20 cellular contexts compared by ENCODE assay signal in genomic region chr1:117556976-117557375, GRCh38. TPM values are rescaled to one million over a fixed set of nuclear protein-coding genes. Genes with fewer than 3 reads are reported as not detected.
DNase-seq lines count a peak whose midpoint lies in the region; ATAC-seq, FAIRE-seq and TF ChIP-seq lines count a peak whose summit lies in the region.
"Had no signal": no experiment of that assay in that cellular context is flagged by ENCODE, and none has a peak within 500 bp of the region (broad histone marks: within the 10 kb centered on the region; RNA-seq: fewer than 3 reads in every experiment).

No MANE protein-coding gene starts in this region.

- H3K4me3 ChIP-seq in HepG2 (replicated peaks in 1 of 3; ENCODE audit: insufficient read depth in 1 of 3, low read depth in 2 of 3, low read length in 3 of 3) (no peak overlapping the region), right lobe of liver (no peak overlapping the region), IMR-90 (ENCODE audit: insufficient read depth, low read depth, low read length) (no peak overlapping the region), H1 (ENCODE audit: extremely low read depth in 1 of 4, insufficient read depth in 2 of 4, low read depth in 3 of 4, low read length in 4 of 4) (no peak overlapping the region)
- H3K4me3 ChIP-seq: BLaER1 treated with 17β-estradiol and CSF1 and Interleukin-3, amounts not matched to agents 10 nM and 100 nM had no signal

- DNase-seq in HepG2 (ENCODE audit: low spot score) (no peak), right lobe of liver (no peak), IMR-90 (no peak), H1 (ENCODE audit: low read depth in 1 of 2, low spot score in 2 of 2) (no peak)
- DNase-seq in stimulated activated effector memory CD8-positive, alpha-beta T cell treated with anti-CD3 and anti-CD28 coated beads, Interleukin-12 subunit alpha, Interleukin-12 subunit beta, amount 100 ng/mL, for 72 hours (ENCODE audit: low spot score in 2 of 2): no peak
- DNase-seq: 8988T; Caco-2; Calu3; CD4-positive, alpha-beta T cell; CD8-positive, alpha-beta T cell; DMS79 treated with DMSO at 0.1 percent for 48 hours had no signal

- H3K23ac ChIP-seq in IMR-90 (ENCODE audit: low read depth, low read length): no peak overlapping the region
- H3K23ac ChIP-seq in H1 (ENCODE audit: insufficient read length): no peak overlapping the region

- no peak overlapping the region for H2AK5ac ChIP-seq in IMR-90 (ENCODE audit: low read depth, low read length)
- no peak overlapping the region for H2AK5ac ChIP-seq in H1 (ENCODE audit: low read depth, low read length)

- H2BK5ac ChIP-seq in IMR-90 (ENCODE audit: low read depth, low read length, poor library complexity, severe bottlenecking) (no peak overlapping the region), H1 (ENCODE audit: low read depth, low read length) (no peak overlapping the region)

- no peak overlapping the region for H2BK15ac ChIP-seq in IMR-90 (ENCODE audit: low read depth, low read length)
- no peak overlapping the region for H2BK15ac ChIP-seq in H1 (ENCODE audit: low read length)

- H3K18ac ChIP-seq in IMR-90 (ENCODE audit: low read depth, low read length) (no peak overlapping the region), H1 (ENCODE audit: extremely low read depth, low read length) (no peak overlapping the region)

- CTCF ChIA-PET in HepG2 (lab: Yijun Ruan, JAX; ENCODE audit: low intra/inter-chr PET ratio, low total read pairs): no interaction called here
- CTCF ChIA-PET in IMR-90 (lab: Yijun Ruan, JAX): no interaction called here
- CTCF ChIA-PET in H1 (lab: Charles Lee; ENCODE audit: partially characterized antibody): interaction anchor here (1.4 kb wide), 1 partner anchor 11 kb away, joined by 3 read pairs; no protein-coding TSS in a partner anchor

- H3K4me1 Mint-ChIP-seq in stimulated activated effector memory CD8-positive, alpha-beta T cell treated with anti-CD3 and anti-CD28 coated beads, Interleukin-12 subunit alpha, Interleukin-12 subunit beta, amount 100 ng/mL, for 72 hours: peaks cover 10% of the 10 kb centered on the region

- no peak for TF ChIP-seq RAD21 in HepG2 (CRISPR knock-in tag; IDR thresholded peaks at IDR 0.05)
- no peak for TF ChIP-seq RAD21 in IMR-90 (IDR thresholded peaks at IDR 0.05; ENCODE audit: low read length)
- no peak for TF ChIP-seq RAD21 in H1 (IDR thresholded peaks at IDR 0.05 in 1 of 2, conservative IDR thresholded peaks at IDR 0.05 in 1 of 2; ENCODE audit: low read depth in 2 of 2, low read length in 2 of 2)

- H4K5ac ChIP-seq in IMR-90 (ENCODE audit: low read depth, low read length) (no peak overlapping the region), H1 (ENCODE audit: insufficient read length, low read depth, low read length) (no peak overlapping the region)

- no peaks in the 10 kb centered on the region for H3K23me2 ChIP-seq in H1 (ENCODE audit: low read depth, low read length)

- intact Hi-C loops in HepG2 (cut with micrococcal nuclease; ENCODE audit: unreplicated experiment) (no loop called here), right lobe of liver (cut with DNase I) (no loop called here), IMR-90 (cut with micrococcal nuclease) (no loop called here)

- POLR2A ChIA-PET in HepG2 (lab: Yijun Ruan, JAX) (no interaction called here), IMR-90 (lab: Charles Lee; ENCODE audit: unreplicated experiment) (no interaction called here), H1 (lab: Charles Lee; ENCODE audit: partially characterized antibody) (no interaction called here)

- H3K27ac Mint-ChIP-seq in stimulated activated effector memory CD8-positive, alpha-beta T cell treated with anti-CD3 and anti-CD28 coated beads, Interleukin-12 subunit alpha, Interleukin-12 subunit beta, amount 100 ng/mL, for 72 hours: no peak overlapping the region
- H3K27ac Mint-ChIP-seq: B cell; CD4-positive, alpha-beta T cell; CD8-positive, alpha-beta T cell had no signal

- H3K4me2 ChIP-seq in HepG2 (ENCODE audit: low read depth, low read length) (no peak overlapping the region), IMR-90 (ENCODE audit: low read depth, low read length) (no peak overlapping the region), H1 (ENCODE audit: insufficient read depth in 1 of 2, low read depth in 2 of 2, low read length in 2 of 2) (no peak overlapping the region)
- H3K4me2 ChIP-seq: BLaER1 treated with 17β-estradiol and CSF1 and Interleukin-3, amounts not matched to agents 10 nM and 100 nM had no signal

- H3K79me2 ChIP-seq in HepG2 (ENCODE audit: insufficient read depth, low read length): no peaks in the 10 kb centered on the region
- no peaks in the 10 kb centered on the region for H3K79me2 ChIP-seq in H1 (ENCODE audit: control insufficient read depth in 1 of 2, insufficient read depth in 2 of 2, low read length in 2 of 2)

- no peak overlapping the region for H2BK12ac ChIP-seq in H1 (ENCODE audit: low read depth, low read length)

- TF ChIP-seq CTCF in HepG2 (CRISPR knock-in tag; IDR thresholded peaks at IDR 0.05) (no peak), right lobe of liver (IDR thresholded peaks at IDR 0.05) (no peak), IMR-90 (conservative IDR thresholded peaks at IDR 0.05; ENCODE audit: low read depth, low read length) (no peak), H1 (IDR thresholded peaks at IDR 0.05; ENCODE audit: control extremely low read depth in 1 of 3, insufficient read depth in 1 of 3, low read depth in 1 of 3, low read length in 3 of 3) (no peak)

- H3K9me1 ChIP-seq in IMR-90 (ENCODE audit: insufficient read depth, low read length): no peaks in the 10 kb centered on the region

- H2AFZ ChIP-seq in HepG2 (ENCODE audit: low read length): no peak overlapping the region
- no peak overlapping the region for H2AFZ ChIP-seq in IMR-90 (replicated peaks; ENCODE audit: low read length, poor library complexity)
- no peak overlapping the region for H2AFZ ChIP-seq in H1 (ENCODE audit: low read length)

- H2AK9ac ChIP-seq in IMR-90 (replicated peaks; ENCODE audit: low read depth, low read length, poor library complexity): no peak overlapping the region

- H3K4me3 Mint-ChIP-seq in stimulated activated effector memory CD8-positive, alpha-beta T cell treated with anti-CD3 and anti-CD28 coated beads, Interleukin-12 subunit alpha, Interleukin-12 subunit beta, amount 100 ng/mL, for 72 hours: no peak overlapping the region
- H3K4me3 Mint-ChIP-seq: B cell; CD4-positive, alpha-beta T cell; CD8-positive, alpha-beta T cell had no signal

- no peaks in the 10 kb centered on the region for H3K27me3 ChIP-seq in HepG2 (ENCODE audit: control insufficient read depth in 1 of 2, insufficient read depth in 2 of 2, low read length in 2 of 2)
- no peaks in the 10 kb centered on the region for H3K27me3 ChIP-seq in right lobe of liver
- peaks cover 11% of the 10 kb centered on the region for H3K27me3 ChIP-seq in IMR-90 (ENCODE audit: control insufficient read depth, insufficient read depth, low read length)
- H3K27me3 ChIP-seq in H1 (replicated peaks in 1 of 4; ENCODE audit: control insufficient read depth in 3 of 4, extremely low read depth in 1 of 4, insufficient read depth in 3 of 4, low read length in 3 of 4): no peaks in the 10 kb centered on the region
- H3K27me3 ChIP-seq: BLaER1 treated with 17β-estradiol and CSF1 and Interleukin-3, amounts not matched to agents 10 nM and 100 nM had no signal

- H3K4me1 ChIP-seq in HepG2 (ENCODE audit: insufficient read depth, low read length) (no peaks in the 10 kb centered on the region), right lobe of liver (no peaks in the 10 kb centered on the region), IMR-90 (ENCODE audit: control insufficient read depth, insufficient read depth, low read length) (no peaks in the 10 kb centered on the region), H1 (replicated peaks in 1 of 4; ENCODE audit: control insufficient read depth in 3 of 4, insufficient read depth in 4 of 4, low read length in 3 of 4) (no peaks in the 10 kb centered on the region)
- H3K4me1 ChIP-seq: Caco-2 had no signal

- dilution Hi-C loops in IMR-90 (cut with HindIII; ENCODE audit: low sequenced_read_pairs, unreplicated experiment): no loop called here

- no peaks in the 10 kb centered on the region for H3K79me1 ChIP-seq in IMR-90 (ENCODE audit: low read depth in 1 of 2, low read length in 2 of 2)
- H3K79me1 ChIP-seq in H1 (ENCODE audit: low read depth, low read length): no peaks in the 10 kb centered on the region

- TF ChIP-seq EP300 in HepG2 (IDR thresholded peaks at IDR 0.05; ENCODE audit: low read depth in 2 of 2, low read length in 2 of 2) (no peak), HepG2 (CRISPR knock-in tag; IDR thresholded peaks at IDR 0.05; ENCODE audit: borderline replicate concordance) (no peak), H1 (IDR thresholded peaks at IDR 0.05; ENCODE audit: borderline replicate concordance in 1 of 2, low read depth in 2 of 2, low read length in 2 of 2) (no peak)

- H3K27ac ChIP-seq in HepG2 (ENCODE audit: extremely low read length, insufficient read depth, low read length) (no peak overlapping the region), right lobe of liver (no peak overlapping the region), IMR-90 (ENCODE audit: insufficient read depth, low read length) (no peak overlapping the region), H1 (ENCODE audit: low read depth, low read length) (no peak overlapping the region)
- H3K27ac ChIP-seq: BLaER1 treated with 17β-estradiol and CSF1 and Interleukin-3, amounts not matched to agents 10 nM and 100 nM; C4-2B had no signal

- no peak overlapping the region for H2BK20ac ChIP-seq in IMR-90 (ENCODE audit: low read depth, low read length)
- H2BK20ac ChIP-seq in H1 (ENCODE audit: low read length): no peak overlapping the region

- H4K20me1 ChIP-seq in HepG2 (ENCODE audit: insufficient read depth, low read length): no peaks in the 10 kb centered on the region
- H4K20me1 ChIP-seq in IMR-90 (ENCODE audit: insufficient read depth, low read length): no peaks in the 10 kb centered on the region
- H4K20me1 ChIP-seq in H1 (replicated peaks in 1 of 2; ENCODE audit: control insufficient read depth in 1 of 2, insufficient read depth in 2 of 2, low read length in 2 of 2): no peaks in the 10 kb centered on the region
- H4K20me1 ChIP-seq: BLaER1 treated with 17β-estradiol and CSF1 and Interleukin-3, amounts not matched to agents 10 nM and 100 nM had no signal

- no peaks in the 10 kb centered on the region for H3K9me3 ChIP-seq in HepG2 (ENCODE audit: low read length)
- H3K9me3 ChIP-seq in right lobe of liver: no peaks in the 10 kb centered on the region
- H3K9me3 ChIP-seq in IMR-90 (ENCODE audit: control insufficient read depth, insufficient read depth, low read length): peaks cover 2% of the 10 kb centered on the region
- H3K9me3 ChIP-seq in H1 (ENCODE audit: insufficient read depth in 2 of 2, low read depth in 1 of 2, low read length in 1 of 2): peaks cover 4 to 11% of the 10 kb centered on the region in 2 experiments; a peak in 2 of 4 replicates
- H3K9me3 ChIP-seq: Caco-2 had no signal

- H4K91ac ChIP-seq in IMR-90 (ENCODE audit: insufficient read depth, low read depth, low read length) (no peak overlapping the region), H1 (replicated peaks; ENCODE audit: insufficient read length, low read length) (no peak overlapping the region)

- H3K9ac ChIP-seq in HepG2 (ENCODE audit: insufficient read depth, low read depth, low read length) (no peak overlapping the region), IMR-90 (ENCODE audit: low read depth, low read length) (no peak overlapping the region), H1 (replicated peaks in 1 of 4; ENCODE audit: extremely low read depth in 1 of 4, low read depth in 3 of 4, low read length in 3 of 4) (no peak overlapping the region)
- H3K9ac ChIP-seq: BLaER1 treated with 17β-estradiol and CSF1 and Interleukin-3, amounts not matched to agents 10 nM and 100 nM had no signal

- H2BK120ac ChIP-seq in IMR-90 (ENCODE audit: low read depth, low read length) (no peak overlapping the region), H1 (replicated peaks; ENCODE audit: low read depth, low read length) (no peak overlapping the region)

- BruUV-seq in HepG2 (replicated peaks; lab: Mats Ljungman, UMichigan) (no TSS peak), IMR-90 (replicated peaks; lab: Mats Ljungman, UMichigan) (no TSS peak)

- H4K8ac ChIP-seq in IMR-90 (ENCODE audit: low read depth in 2 of 2, low read length in 2 of 2) (no peak overlapping the region), H1 (ENCODE audit: extremely low read depth, insufficient read depth, low read length) (no peak overlapping the region)

- no peaks in the 10 kb centered on the region for H3K36me3 Mint-ChIP-seq in stimulated activated effector memory CD8-positive, alpha-beta T cell treated with anti-CD3 and anti-CD28 coated beads, Interleukin-12 subunit alpha, Interleukin-12 subunit beta, amount 100 ng/mL, for 72 hours

- H3K14ac ChIP-seq in IMR-90 (replicated peaks; ENCODE audit: low read depth, low read length) (no peak overlapping the region), H1 (ENCODE audit: insufficient read length) (no peak overlapping the region)

- H3K4ac ChIP-seq in IMR-90 (ENCODE audit: low read depth, low read length) (no peak overlapping the region), H1 (replicated peaks; ENCODE audit: insufficient read length, low read depth, low read length) (no peak overlapping the region)

- no peaks in the 10 kb centered on the region for H3K36me3 ChIP-seq in HepG2 (replicated peaks in 1 of 2; ENCODE audit: control insufficient read depth in 1 of 2, insufficient read depth in 2 of 2, low read length in 2 of 2)
- no peaks in the 10 kb centered on the region for H3K36me3 ChIP-seq in right lobe of liver
- no peaks in the 10 kb centered on the region for H3K36me3 ChIP-seq in IMR-90 (ENCODE audit: control insufficient read depth, insufficient read depth, low read length)
- no peaks in the 10 kb centered on the region for H3K36me3 ChIP-seq in H1 (ENCODE audit: control insufficient read depth in 2 of 4, insufficient read depth in 4 of 4, low read length in 3 of 4)
- H3K36me3 ChIP-seq: BLaER1 treated with 17β-estradiol and CSF1 and Interleukin-3, amounts not matched to agents 10 nM and 100 nM had no signal

- FAIRE-seq in HepG2 (lab: Jason Lieb, UNC) (no peak), H1 (lab: Jason Lieb, UNC) (no peak)
- FAIRE-seq: A204.1, D721Med, G401.6, GM12891, GM19239 had no signal

- TF ChIP-seq POLR2A in HepG2 (IDR thresholded peaks at IDR 0.05; ENCODE audit: insufficient read depth in 1 of 2, low read depth in 2 of 2, low read length in 2 of 2) (no peak), right lobe of liver (IDR thresholded peaks at IDR 0.05) (no peak), IMR-90 (IDR thresholded peaks at IDR 0.05; ENCODE audit: low read depth, low read length) (no peak), H1 (IDR thresholded peaks at IDR 0.05; ENCODE audit: control extremely low read depth in 1 of 2, low read depth in 2 of 2, low read length in 2 of 2) (no peak)

- H3K9me3 Mint-ChIP-seq in stimulated activated effector memory CD8-positive, alpha-beta T cell treated with anti-CD3 and anti-CD28 coated beads, Interleukin-12 subunit alpha, Interleukin-12 subunit beta, amount 100 ng/mL, for 72 hours: peaks cover 3% of the 10 kb centered on the region

- in situ Hi-C loops in HepG2 (cut with HindIII; ENCODE audit: extremely low pct_ligation_motif_present, low pct_unique_long_range_greater_than_20kb) (no loop called here), IMR-90 (cut with MboI; ENCODE audit: low sequenced_read_pairs) (no loop called here)

- ATAC-seq in HepG2 (no peak), right lobe of liver (no peak), IMR-90 (ENCODE audit: low read depth) (no peak), GM21619 (IDR thresholded peaks at IDR 0.05; ENCODE audit: unreplicated experiment) (no peak)
- no peak for ATAC-seq in stimulated activated effector memory CD8-positive, alpha-beta T cell treated with anti-CD3 and anti-CD28 coated beads, Interleukin-12 subunit alpha, Interleukin-12 subunit beta, amount 100 ng/mL, for 72 hours
- ATAC-seq: CD8-positive, alpha-beta T cell had no signal

- H3K56ac ChIP-seq in IMR-90 (ENCODE audit: extremely low read depth, insufficient read depth, low read length) (no peak overlapping the region), H1 (replicated peaks; ENCODE audit: insufficient read length, low read depth, low read length) (no peak overlapping the region)

RNA-seq across cellular contexts. Expression of gene TENT5C, which starts 48.9 kb away (rescaled TPM):
- total RNA-seq in HepG2 (2016; rRNA removed; fragmentation: Illumina TruSeq; extraction: Trizol): 0.02 and 0.04 TPM in 2 replicates
- not detected in 2 replicates for total RNA-seq in HepG2 (2016; cell fraction: cytosol; rRNA removed; fragmentation: Illumina TruSeq; extraction: Trizol; ENCODE audit: low read depth)
- total RNA-seq in HepG2 (2016; cell fraction: insoluble cytoplasmic fraction; rRNA removed; fragmentation: Illumina TruSeq; extraction: Trizol): 0.04 TPM in 1 of 2 replicates, not detected in the other
- 0.03 TPM in 1 of 2 replicates, not detected in the other for total RNA-seq in HepG2 (2016; cell fraction: membrane; rRNA removed; fragmentation: Illumina TruSeq; extraction: Trizol)
- total RNA-seq in HepG2 (2016; cell fraction: nucleus; rRNA removed; fragmentation: Illumina TruSeq; extraction: Trizol): 0.06 TPM in 1 of 2 replicates, not detected in the other
- 0.30 and 0.38 TPM in 2 replicates for polyA plus RNA-seq in HepG2 (2011; rRNA removed)
- 0.28 and 0.33 TPM in 2 replicates for polyA plus RNA-seq in HepG2 (2011; cell fraction: cytosol; rRNA removed)
- polyA plus RNA-seq in HepG2 (2011; cell fraction: nucleus; rRNA removed): 0.26 and 0.35 TPM in 2 replicates
- 0.05 and 0.21 TPM in 2 replicates for polyA plus RNA-seq in HepG2 (2012)
- polyA plus RNA-seq in HepG2 (2016; cell fraction: cytosol; fragmentation: Illumina TruSeq; extraction: Trizol; ENCODE audit: low read depth): not detected in 2 replicates
- 0.03 and 0.04 TPM in 2 replicates for polyA plus RNA-seq in HepG2 (2016; cell fraction: insoluble cytoplasmic fraction; fragmentation: Illumina TruSeq; extraction: Trizol; ENCODE audit: low read depth)
- polyA plus RNA-seq in HepG2 (2016; cell fraction: membrane; fragmentation: Illumina TruSeq; extraction: Trizol; ENCODE audit: low read depth): not detected in 2 replicates
- polyA plus RNA-seq in HepG2 (2016; cell fraction: nucleus; fragmentation: Illumina TruSeq; extraction: Trizol; ENCODE audit: insufficient read depth, low read depth): not detected in 2 replicates
- 1.3 and 2.5 TPM in 2 replicates for polyA minus RNA-seq in HepG2 (2011; rRNA and poly(A)+ RNA removed; ENCODE audit: low replicate concordance)
- 0.88 and 0.99 TPM in 2 replicates for polyA minus RNA-seq in HepG2 (2011; cell fraction: cytosol; rRNA and poly(A)+ RNA removed)
- polyA minus RNA-seq in HepG2 (2011; cell fraction: nucleus; rRNA and poly(A)+ RNA removed): 1.3 and 1.4 TPM in 2 replicates
- 10 to 100 TPM in 1 of 6 experiments, 1 to 10 TPM in 5; 2.3 to 13.7 (median 3.0) TPM for total RNA-seq in right lobe of liver
- total RNA-seq in IMR-90 (2012; rRNA removed): 4.1 and 5.3 TPM in 2 replicates
- 1.2 and 1.5 TPM in 2 replicates for polyA plus RNA-seq in IMR-90 (2012; rRNA removed)
- 0.53 and 0.84 TPM in 2 replicates for polyA plus RNA-seq in IMR-90 (2012; cell fraction: cytosol; rRNA removed)
- polyA plus RNA-seq in IMR-90 (2012; cell fraction: nucleus; rRNA removed; ENCODE audit: low replicate concordance): 0.44 and 1.0 TPM in 2 replicates
- 0.75 and 0.99 TPM in 2 replicates for total RNA-seq in H1 (2021; fragmentation: NEBNext Ultra II Directional; extraction: Animal tissue kit (Norgen Biotek cat#: 25700))
- polyA plus RNA-seq in H1 (2011; rRNA removed): 0.38 TPM in 2 replicates
- 0.37 TPM for polyA plus RNA-seq in H1 (2011; cell fraction: cytosol; rRNA removed)
- 0.19 TPM for polyA plus RNA-seq in H1 (2011; cell fraction: nucleus; rRNA removed)
- polyA plus RNA-seq in H1 (2012, experiment 1 of 2): 0.36 to 0.50 TPM (median 0.44 TPM) in 4 replicates
- polyA plus RNA-seq in H1 (2012, experiment 2 of 2): 0.08 TPM
- 0.24 TPM for polyA plus RNA-seq in H1 (2013, experiment 1 of 2)
- 0.22 TPM for polyA plus RNA-seq in H1 (2013, experiment 2 of 2)
- 1.6 and 2.4 TPM in 2 replicates for polyA minus RNA-seq in H1 (2011; rRNA and poly(A)+ RNA removed)
- polyA minus RNA-seq in H1 (2011; cell fraction: cytosol; rRNA and poly(A)+ RNA removed): 0.95 TPM
- polyA minus RNA-seq in H1 (2011; cell fraction: nucleus; rRNA and poly(A)+ RNA removed): 1.1 TPM

Comparison
In these comparisons a context has a peak if more than half of its experiments do, and no peak if none do; other contexts are left out.
1. Of the 41 proteins assayed by ChIP-seq in both HepG2 and H1: peak only in HepG2: none; only in H1: none; in both: MAFK; in neither: 40.